14 cellular contexts compared by ENCODE assay signal in the genomic region with DNA sequence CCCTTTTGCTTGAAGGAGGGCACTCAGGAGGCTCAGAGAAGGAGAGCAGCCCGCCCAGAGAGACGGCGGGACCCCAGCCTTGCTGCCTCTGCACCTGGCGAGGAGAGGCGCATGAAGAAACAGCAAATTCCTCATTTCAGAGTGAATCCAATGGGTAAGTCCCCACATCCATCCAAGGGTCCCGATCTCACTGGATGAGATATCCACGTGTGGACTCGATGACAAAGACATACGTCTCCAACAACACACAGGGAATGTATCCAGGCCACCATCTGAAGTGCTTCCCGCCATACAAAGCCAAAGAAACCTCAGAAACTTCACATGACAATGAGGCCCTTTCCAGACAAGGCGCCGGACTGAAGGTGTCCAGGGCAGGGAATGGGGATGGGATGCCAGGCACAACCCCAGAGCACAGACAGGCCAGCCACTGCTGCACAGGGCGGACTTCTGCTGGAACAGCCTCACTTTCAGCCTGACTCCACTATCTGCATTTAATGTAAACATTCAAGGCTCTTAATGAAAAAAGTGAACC. TPM values are rescaled to one million over a fixed set of nuclear protein-coding genes. Genes with fewer than 3 reads are reported as not detected.
DNase-seq lines count a peak whose midpoint lies in the region; ATAC-seq and TF ChIP-seq lines count a peak whose summit lies in the region.
"Had no signal": no experiment of that assay in that cellular context is flagged by ENCODE, and none has a peak within 500 bp of the region (broad histone marks: within the 10 kb centered on the region; RNA-seq: fewer than 3 reads in every experiment).

No MANE protein-coding gene starts in this region.

- H3K4me1 ChIP-seq in esophagus squamous epithelium = peaks cover 22 to 68% (median 36%) of the 10 kb centered on the region in 3 donors
- H3K4me1 ChIP-seq in gastroesophageal sphincter = peaks cover 0 to 21% (median 0%) of the 10 kb centered on the region in 3 donors
- H3K4me1 ChIP-seq: foreskin keratinocyte, psoas muscle had no signal

- H3K27me3 ChIP-seq in esophagus squamous epithelium (no peaks in the 10 kb centered on the region), gastroesophageal sphincter (no peaks in the 10 kb centered on the region)
- H3K27me3 ChIP-seq: foreskin keratinocyte, testis had no signal

- 83 to 85% methylated on average over 7 to 11 of the region's 13 CpGs for WGBS in esophagus squamous epithelium, 2 donors
- 35 to 61% methylated on average over 4 to 5 of the region's 13 CpGs for WGBS in gastroesophageal sphincter (ENCODE audit: low coverage in 1 of 2), 2 donors

- peak overlapping the region in 3 of 4 donors; percentile 2 to 42 (median 30) for H3K27ac ChIP-seq in esophagus squamous epithelium
- H3K27ac ChIP-seq in gastroesophageal sphincter = peak overlapping the region in 2 of 4 donors; percentile 31 to 38
- H3K27ac ChIP-seq: foreskin keratinocyte, PC-9, psoas muscle had no signal

- intact Hi-C loops in esophagus squamous epithelium (cut with DNase I) = no loop called here

- TF ChIP-seq CTCF in WTC11 (IDR thresholded peaks at IDR 0.05) (no peak), esophagus squamous epithelium (IDR thresholded peaks at IDR 0.05) (no peak), gastroesophageal sphincter (IDR thresholded peaks at IDR 0.05) (no peak)

- TF ChIP-seq EP300 in gastroesophageal sphincter (IDR thresholded peaks at IDR 0.05) = no peak

- ATAC-seq in activated CD8-positive, alpha-beta memory T cell treated with anti-CD3 and anti-CD28 coated beads, Interleukin-2, amount 10 ng/mL, durations not matched to agents 7 days and 5 days = no peak
- ATAC-seq in WTC11 (no peak), gastroesophageal sphincter (no peak)
- ATAC-seq in stimulated activated effector memory CD8-positive, alpha-beta T cell treated with anti-CD3 and anti-CD28 coated beads, Interleukin-12 subunit alpha, Interleukin-12 subunit beta, amount 100 ng/mL, for 72 hours = no peak
- ATAC-seq: foreskin keratinocyte, psoas muscle had no signal

- peaks cover 48% of the 10 kb centered on the region for H3K36me3 Mint-ChIP-seq in activated CD8-positive, alpha-beta memory T cell treated with anti-CD3 and anti-CD28 coated beads, Interleukin-2, amount 10 ng/mL, durations not matched to agents 7 days and 5 days
- H3K36me3 Mint-ChIP-seq in WTC11 = peaks cover 13% of the 10 kb centered on the region
- H3K36me3 Mint-ChIP-seq in stimulated activated effector memory CD8-positive, alpha-beta T cell treated with anti-CD3 and anti-CD28 coated beads, Interleukin-12 subunit alpha, Interleukin-12 subunit beta, amount 100 ng/mL, for 72 hours = peaks cover 67% of the 10 kb centered on the region

- peak overlapping the region; percentile 54 for H3K4me3 Mint-ChIP-seq in activated CD8-positive, alpha-beta memory T cell treated with anti-CD3 and anti-CD28 coated beads, Interleukin-2, amount 10 ng/mL, durations not matched to agents 7 days and 5 days
- no peak overlapping the region for H3K4me3 Mint-ChIP-seq in WTC11
- peak overlapping the region; percentile 76 for H3K4me3 Mint-ChIP-seq in stimulated activated effector memory CD8-positive, alpha-beta T cell treated with anti-CD3 and anti-CD28 coated beads, Interleukin-12 subunit alpha, Interleukin-12 subunit beta, amount 100 ng/mL, for 72 hours

- DNase-seq in activated CD8-positive, alpha-beta memory T cell treated with anti-CD3 and anti-CD28 coated beads, Interleukin-2, amount 10 ng/mL, durations not matched to agents 7 days and 5 days = no peak
- no peak for DNase-seq in activated CD8-positive, alpha-beta memory T cell treated with anti-CD3 and anti-CD28 coated beads for 24 hours
- DNase-seq in WTC11 (ENCODE audit: low spot score) = no peak
- DNase-seq in esophagus squamous epithelium (lab: John Stamatoyannopoulos, UW) = no peak
- DNase-seq in stimulated activated effector memory CD8-positive, alpha-beta T cell treated with anti-CD3 and anti-CD28 coated beads, Interleukin-12 subunit alpha, Interleukin-12 subunit beta, amount 100 ng/mL, for 72 hours (ENCODE audit: low spot score in 2 of 2) = no peak
- DNase-seq in iPS-NIHi7 (ENCODE audit: extremely low spot score) = no peak
- no peak for DNase-seq in stimulated activated CD4-positive, alpha-beta T cell treated with anti-CD3 and anti-CD28 coated beads, Interleukin-4, amount 100 ng/mL, for 4 hours
- DNase-seq: foreskin keratinocyte; NCI-H2107; PC-9; psoas muscle; stimulated activated CD4-positive, alpha-beta T cell treated with anti-CD3 and anti-CD28 coated beads, Interleukin-4, amount 100 ng/mL, for 24 hours had no signal

- no peaks in the 10 kb centered on the region for H3K9me3 Mint-ChIP-seq in activated CD8-positive, alpha-beta memory T cell treated with anti-CD3 and anti-CD28 coated beads, Interleukin-2, amount 10 ng/mL, durations not matched to agents 7 days and 5 days (ENCODE audit: low read depth)
- peaks cover 4% of the 10 kb centered on the region; the same call in 1 of the 2 replicates for H3K9me3 Mint-ChIP-seq in WTC11
- H3K9me3 Mint-ChIP-seq in stimulated activated effector memory CD8-positive, alpha-beta T cell treated with anti-CD3 and anti-CD28 coated beads, Interleukin-12 subunit alpha, Interleukin-12 subunit beta, amount 100 ng/mL, for 72 hours = no peaks in the 10 kb centered on the region

- H3K4me3 ChIP-seq in esophagus squamous epithelium (no peak overlapping the region), gastroesophageal sphincter (no peak overlapping the region)
- H3K4me3 ChIP-seq: PC-9, psoas muscle, testis had no signal

- H3K9me3 ChIP-seq in esophagus squamous epithelium = no peaks in the 10 kb centered on the region
- no peaks in the 10 kb centered on the region for H3K9me3 ChIP-seq in gastroesophageal sphincter
- H3K9me3 ChIP-seq: psoas muscle, testis had no signal

- no peak for TF ChIP-seq POLR2A in esophagus squamous epithelium (IDR thresholded peaks at IDR 0.05)
- TF ChIP-seq POLR2A in gastroesophageal sphincter (IDR thresholded peaks at IDR 0.05) = no peak

- CTCF ChIA-PET in activated CD8-positive, alpha-beta memory T cell treated with anti-CD3 and anti-CD28 coated beads, Interleukin-2, amount 10 ng/mL, durations not matched to agents 7 days and 5 days (lab: Charles Lee) = interaction anchor here (0.7 to 9.3 kb wide), 8 partner anchors 12 to 87 kb away, joined by 3 to 117 read pairs (median 4); partner anchors contain the start of gene CCDC88C
- CTCF ChIA-PET in WTC11 (lab: Charles Lee) = interaction anchor here (1.1 kb wide), 1 partner anchor 48 kb away, joined by 4 read pairs; no protein-coding TSS in a partner anchor

- peaks cover 87% of the 10 kb centered on the region for H3K4me1 Mint-ChIP-seq in activated CD8-positive, alpha-beta memory T cell treated with anti-CD3 and anti-CD28 coated beads, Interleukin-2, amount 10 ng/mL, durations not matched to agents 7 days and 5 days
- H3K4me1 Mint-ChIP-seq in WTC11 = peaks cover 47% of the 10 kb centered on the region
- H3K4me1 Mint-ChIP-seq in stimulated activated effector memory CD8-positive, alpha-beta T cell treated with anti-CD3 and anti-CD28 coated beads, Interleukin-12 subunit alpha, Interleukin-12 subunit beta, amount 100 ng/mL, for 72 hours = peaks cover 86% of the 10 kb centered on the region

- POLR2A ChIA-PET in WTC11 (lab: Charles Lee) = no interaction called here

- no peaks in the 10 kb centered on the region for H3K27me3 Mint-ChIP-seq in activated CD8-positive, alpha-beta memory T cell treated with anti-CD3 and anti-CD28 coated beads, Interleukin-2, amount 10 ng/mL, durations not matched to agents 7 days and 5 days
- no peaks in the 10 kb centered on the region for H3K27me3 Mint-ChIP-seq in WTC11 (ENCODE audit: low read depth)

- peaks cover 0 to 24% (median 0%) of the 10 kb centered on the region in 3 donors for H3K36me3 ChIP-seq in esophagus squamous epithelium
- no peaks in the 10 kb centered on the region for H3K36me3 ChIP-seq in gastroesophageal sphincter

- H3K27ac Mint-ChIP-seq in activated CD8-positive, alpha-beta memory T cell treated with anti-CD3 and anti-CD28 coated beads, Interleukin-2, amount 10 ng/mL, durations not matched to agents 7 days and 5 days = peak overlapping the region; percentile 78
- H3K27ac Mint-ChIP-seq in WTC11 = peak overlapping the region; percentile 66; the same call in 1 of the 2 replicates
- peak overlapping the region; percentile 90 for H3K27ac Mint-ChIP-seq in stimulated activated effector memory CD8-positive, alpha-beta T cell treated with anti-CD3 and anti-CD28 coated beads, Interleukin-12 subunit alpha, Interleukin-12 subunit beta, amount 100 ng/mL, for 72 hours

TF ChIP-seq in WTC11, 78 proteins besides CTCF, POLR2A, EP300 and RAD21 (continues in another document):
- no peak for TF ChIP-seq USF2 (CRISPR knock-in tag; IDR thresholded peaks at IDR 0.05)
- TF ChIP-seq GABPB1 (CRISPR knock-in tag; IDR thresholded peaks at IDR 0.05) = no peak
- TF ChIP-seq KAT7 (CRISPR knock-in tag; IDR thresholded peaks at IDR 0.05; ENCODE audit: borderline replicate concordance) = no peak
- no peak for TF ChIP-seq ZNF416 (CRISPR knock-in tag; IDR thresholded peaks at IDR 0.05)
- TF ChIP-seq, protein P1, sequence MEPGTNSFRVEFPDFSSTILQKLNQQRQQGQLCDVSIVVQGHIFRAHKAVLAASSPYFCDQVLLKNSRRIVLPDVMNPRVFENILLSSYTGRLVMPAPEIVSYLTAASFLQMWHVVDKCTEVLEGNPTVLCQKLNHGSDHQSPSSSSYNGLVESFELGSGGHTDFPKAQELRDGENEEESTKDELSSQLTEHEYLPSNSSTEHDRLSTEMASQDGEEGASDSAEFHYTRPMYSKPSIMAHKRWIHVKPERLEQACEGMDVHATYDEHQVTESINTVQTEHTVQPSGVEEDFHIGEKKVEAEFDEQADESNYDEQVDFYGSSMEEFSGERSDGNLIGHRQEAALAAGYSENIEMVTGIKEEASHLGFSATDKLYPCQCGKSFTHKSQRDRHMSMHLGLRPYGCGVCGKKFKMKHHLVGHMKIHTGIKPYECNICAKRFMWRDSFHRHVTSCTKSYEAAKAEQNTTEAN (CRISPR knock-in tag; IDR thresholded peaks at IDR 0.05) = no peak

RNA-seq across cellular contexts. Expression of gene CCDC88C, which starts 14.5 kb away (rescaled TPM):
- 100 to 1,000 TPM; 151 to 214 TPM for total RNA-seq in activated CD8-positive, alpha-beta memory T cell treated with anti-CD3 and anti-CD28 coated beads, Interleukin-2, amount 10 ng/mL, durations not matched to agents 7 days and 5 days
- total RNA-seq in WTC11 (2021) (46.4 to 64.8 TPM (median 46.6 TPM) in 3 replicates), esophagus squamous epithelium (10 to 100 TPM; 23.2 to 31.5 (median 29.9) TPM), gastroesophageal sphincter (10 to 100 TPM in 1 of 4 donors, 1 to 10 TPM in 3; 2.0 to 10.1 (median 4.9) TPM)
